16 cellular contexts compared by ENCODE assay signal in the genomic region with DNA sequence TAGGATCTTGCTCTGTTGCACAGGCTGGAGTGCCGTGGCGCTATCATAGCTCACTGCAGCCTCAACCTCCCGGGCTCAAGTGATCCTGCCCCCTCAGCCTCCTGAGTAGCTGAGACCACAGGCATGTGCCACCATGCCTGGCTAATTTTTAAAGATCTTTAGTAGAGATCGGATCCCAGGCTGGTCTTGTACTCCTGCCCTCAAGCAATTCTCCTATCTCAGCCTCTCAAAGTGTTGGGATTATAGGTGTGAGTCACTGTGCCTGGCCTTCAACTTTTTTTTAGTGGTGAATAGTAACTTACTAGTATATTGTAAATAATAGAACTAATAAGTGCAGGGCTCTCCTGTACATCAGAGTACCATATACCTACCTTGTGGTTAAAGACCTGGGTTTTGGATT.
"Had no signal": no experiment of that assay in that cellular context is flagged by ENCODE, and none has a peak within 500 bp of the region (broad histone marks: within the 10 kb centered on the region; RNA-seq: fewer than 3 reads in every experiment).

No MANE protein-coding gene starts in this region.

- H3K9ac ChIP-seq: neural progenitor cell had no signal

- H3K4me1 ChIP-seq: heart left ventricle, left lung, neural progenitor cell, sigmoid colon, stomach, testis had no signal

- H3K36me3 ChIP-seq: heart left ventricle, left lung, neural progenitor cell, sigmoid colon, stomach had no signal

- ATAC-seq: heart left ventricle, left lung had no signal

- H3K4me2 ChIP-seq: neural progenitor cell had no signal

- DNase-seq: activated CD4-positive, alpha-beta T cell treated with anti-CD3 and anti-CD28 coated beads, Interleukin-2, amount 50 U/mL, for 1 hour; activated CD4-positive, CD25-positive, alpha-beta regulatory T cell; activated CD8-positive, alpha-beta memory T cell treated with anti-CD3 and anti-CD28 coated beads for 24 hours; activated gamma-delta T cell treated with Interleukin-2 at 50 U/mL for 16 hours; amniotic stem cell; central memory CD4-positive, alpha-beta T cell; effector CD4-positive, alpha-beta T cell; heart left ventricle; left lung; naive B cell; sigmoid colon; stimulated activated CD4-positive, alpha-beta T cell treated with anti-CD3 and anti-CD28 coated beads, Interleukin-1b, Interleukin-23, amount 100 ng/mL, for 48 hours; stomach; testis had no signal

- H3K27ac ChIP-seq: coronary artery, heart left ventricle, left lung, neural progenitor cell, sigmoid colon, stomach, testis had no signal

- H3K9me3 ChIP-seq: heart left ventricle, left lung, sigmoid colon, stomach, testis had no signal

- H2AFZ ChIP-seq: neural progenitor cell had no signal

- H3K4me3 ChIP-seq: coronary artery, heart left ventricle, left lung, neural progenitor cell, sigmoid colon, stomach, testis had no signal

- H3K27me3 ChIP-seq: neural progenitor cell, testis had no signal
